Comparison of ENCODE assay signal across 27 cellular contexts in the genomic region with DNA sequence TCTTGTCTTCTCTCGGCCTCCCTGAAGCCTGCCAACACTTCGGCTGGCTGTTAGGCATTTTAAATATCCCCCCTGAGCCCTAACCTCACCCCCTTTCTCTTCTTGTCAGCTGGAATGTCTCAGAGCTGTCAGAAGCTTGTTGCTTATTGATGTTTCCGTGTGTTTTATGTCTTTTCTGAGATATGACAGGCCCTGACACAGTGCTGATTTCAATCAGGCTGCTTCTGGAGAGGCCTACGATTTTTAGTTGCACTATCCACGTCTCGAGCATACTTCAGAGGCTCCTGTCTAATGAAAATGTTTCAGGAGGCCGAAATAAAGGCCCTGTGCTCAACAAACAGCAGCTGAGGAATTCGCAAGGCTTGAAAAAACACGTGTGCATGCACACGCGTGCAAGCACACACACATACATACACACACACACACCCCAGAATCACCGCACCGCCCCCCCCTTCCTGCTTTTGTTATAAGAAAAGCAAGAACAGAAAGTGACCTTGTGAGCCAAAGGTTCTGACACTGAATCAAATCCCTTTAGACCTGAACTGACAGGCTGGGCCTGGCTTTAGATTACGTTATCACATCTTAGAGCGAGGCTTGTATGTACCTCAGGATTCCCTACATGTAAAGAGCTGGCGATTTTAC.
DNase-seq lines count a peak whose midpoint lies in the region; ATAC-seq and TF ChIP-seq lines count a peak whose summit lies in the region.
"Had no signal": no experiment of that assay in that cellular context is flagged by ENCODE, and none has a peak within 500 bp of the region (broad histone marks: within the 10 kb centered on the region; RNA-seq: fewer than 3 reads in every experiment).

No MANE protein-coding gene starts in this region.

- TF ChIP-seq CTCF in adrenal gland (IDR thresholded peaks at IDR 0.05): no peak
- no peak for TF ChIP-seq CTCF in gastroesophageal sphincter (IDR thresholded peaks at IDR 0.05)
- TF ChIP-seq CTCF in nephron (IDR thresholded peaks at IDR 0.05; ENCODE audit: unreplicated experiment in 3 of 3): no peak
- no peak for TF ChIP-seq CTCF in suprapubic skin (IDR thresholded peaks at IDR 0.05)

- no peaks in the 10 kb centered on the region for H3K9me3 Mint-ChIP-seq in nephron
- H3K9me3 Mint-ChIP-seq: activated naive CD4-positive, alpha-beta T cell treated with anti-CD3 and anti-CD28 coated beads for 36 hours; activated T-cell treated with anti-CD3 and anti-CD28 coated beads, Interleukin-2, amount 50 U/mL, for 4 hours; T-cell had no signal

- H3K27me3 ChIP-seq in adrenal gland: no peaks in the 10 kb centered on the region
- H3K27me3 ChIP-seq in gastroesophageal sphincter: no peaks in the 10 kb centered on the region
- no peaks in the 10 kb centered on the region for H3K27me3 ChIP-seq in stomach smooth muscle (ENCODE audit: control insufficient read depth in 1 of 2, insufficient read depth in 2 of 2, low read length in 2 of 2)
- H3K27me3 ChIP-seq in suprapubic skin: peaks cover 1% of the 10 kb centered on the region
- H3K27me3 ChIP-seq: foreskin keratinocyte had no signal

- H3K4me3 Mint-ChIP-seq in nephron: no peak overlapping the region
- H3K4me3 Mint-ChIP-seq: activated CD4-positive, alpha-beta T cell treated with anti-CD3 and anti-CD28 coated beads for 36 hours; activated naive CD4-positive, alpha-beta T cell treated with anti-CD3 and anti-CD28 coated beads for 36 hours; activated T-cell treated with anti-CD3 and anti-CD28 coated beads, Interleukin-2, amount 50 U/mL, for 4 hours; CD4-positive, CD25-positive, alpha-beta regulatory T cell; T-cell had no signal

- intact Hi-C loops in adrenal gland (cut with DNase I): no loop called here

- H3K9me3 ChIP-seq in adrenal gland (replicated peaks in 1 of 3) (no peaks in the 10 kb centered on the region), gastroesophageal sphincter (no peaks in the 10 kb centered on the region), stomach smooth muscle (ENCODE audit: control insufficient read depth in 2 of 2, low read length in 2 of 2) (no peaks in the 10 kb centered on the region), suprapubic skin (no peaks in the 10 kb centered on the region)
- H3K9me3 ChIP-seq: HAP-1 had no signal

- DNase-seq in adrenal gland: peak; percentile 24 to 59 (median 41)
- no peak for DNase-seq in NCI-H446 treated with DMSO at 0.1 percent for 48 hours (lab: John Stamatoyannopoulos, UW)
- DNase-seq in suprapubic skin (ENCODE audit: low spot score in 2 of 2): no peak
- DNase-seq: activated CD4-positive, alpha-beta T cell treated with anti-CD3 and anti-CD28 coated beads for 36 hours; activated CD8-positive, alpha-beta memory T cell treated with anti-CD3 and anti-CD28 coated beads for 24 hours; activated naive CD4-positive, alpha-beta T cell treated with anti-CD3 and anti-CD28 coated beads for 36 hours; activated T-cell treated with anti-CD3 and anti-CD28 coated beads, Interleukin-2, amount 50 U/mL, for 4 hours; CD4-positive, CD25-positive, alpha-beta regulatory T cell; central memory CD4-positive, alpha-beta T cell; DMS 273 treated with DMSO at 0.1 percent for 48 hours; dorsolateral prefrontal cortex; foreskin keratinocyte; GF-D8; MV-4-11; NCI-H1694; NCI-H2171; NCI-H69; SHP77; T-cell had no signal

- no peak for TF ChIP-seq EP300 in gastroesophageal sphincter (IDR thresholded peaks at IDR 0.05)
- no peak for TF ChIP-seq EP300 in suprapubic skin (IDR thresholded peaks at IDR 0.05)

- 41 to 55% (median 46%) methylated on average over 16 of the region's 16 CpGs for WGBS in adrenal gland, 4 donors
- WGBS in gastroesophageal sphincter (ENCODE audit: low coverage in 1 of 2), 2 donors: 29 to 44% methylated on average over 6 to 7 of the region's 16 CpGs
- 72% methylated on average over 16 of the region's 16 CpGs for WGBS in suprapubic skin

- peak overlapping the region; percentile 59 to 88 (median 70) for H3K27ac Mint-ChIP-seq in nephron
- H3K27ac Mint-ChIP-seq: activated CD4-positive, alpha-beta T cell treated with anti-CD3 and anti-CD28 coated beads for 36 hours; activated naive CD4-positive, alpha-beta T cell treated with anti-CD3 and anti-CD28 coated beads for 36 hours; CD4-positive, CD25-positive, alpha-beta regulatory T cell; T-cell had no signal

- no peaks in the 10 kb centered on the region for H3K36me3 Mint-ChIP-seq in nephron (ENCODE audit: low read depth)
- H3K36me3 Mint-ChIP-seq: CD4-positive, CD25-positive, alpha-beta regulatory T cell; T-cell had no signal

- TF ChIP-seq POLR2A in adrenal gland (IDR thresholded peaks at IDR 0.05): no peak
- no peak for TF ChIP-seq POLR2A in gastroesophageal sphincter (IDR thresholded peaks at IDR 0.05)
- no peak for TF ChIP-seq POLR2A in suprapubic skin (IDR thresholded peaks at IDR 0.05)

- peaks cover 4% of the 10 kb centered on the region for H3K27me3 Mint-ChIP-seq in nephron (ENCODE audit: low read depth)
- H3K27me3 Mint-ChIP-seq: CD4-positive, CD25-positive, alpha-beta regulatory T cell; T-cell had no signal

- H3K4me1 Mint-ChIP-seq in nephron: peaks cover 13% of the 10 kb centered on the region
- H3K4me1 Mint-ChIP-seq: activated CD4-positive, alpha-beta T cell treated with anti-CD3 and anti-CD28 coated beads for 36 hours; CD4-positive, CD25-positive, alpha-beta regulatory T cell; T-cell had no signal

- H3K27ac ChIP-seq in adrenal gland (peak overlapping the region in 1 of 5 donors; percentile 32), gastroesophageal sphincter (peak overlapping the region in 3 of 4 donors; percentile 12 to 37 (median 27)), stomach smooth muscle (ENCODE audit: low read length) (peak overlapping the region; percentile 72), suprapubic skin (no peak overlapping the region)
- H3K27ac ChIP-seq: dorsolateral prefrontal cortex, foreskin keratinocyte, KMS-11, parathyroid adenoma had no signal

- H3K4me3 ChIP-seq in adrenal gland (peak overlapping the region in 1 of 4 donors; percentile 3), gastroesophageal sphincter (no peak overlapping the region), stomach smooth muscle (ENCODE audit: low read length in 2 of 2) (peak overlapping the region in 1 of 2 donors; percentile 52), suprapubic skin (no peak overlapping the region)
- H3K4me3 ChIP-seq: dorsolateral prefrontal cortex, HAP-1, lung had no signal

- H3K36me3 ChIP-seq in adrenal gland (replicated peaks in 1 of 2) (no peaks in the 10 kb centered on the region), gastroesophageal sphincter (no peaks in the 10 kb centered on the region), stomach smooth muscle (ENCODE audit: control insufficient read depth in 2 of 2, insufficient read depth in 2 of 2, low read length in 2 of 2) (no peaks in the 10 kb centered on the region), suprapubic skin (no peaks in the 10 kb centered on the region)
- H3K36me3 ChIP-seq: HAP-1 had no signal

- ATAC-seq in gastroesophageal sphincter (peak; percentile 46), HG03025 (IDR thresholded peaks at IDR 0.05; ENCODE audit: low FRiP score, unreplicated experiment) (no peak)
- ATAC-seq: activated CD4-positive, alpha-beta T cell treated with anti-CD3 and anti-CD28 coated beads for 36 hours; activated T-cell treated with anti-CD3 and anti-CD28 coated beads, Interleukin-2, amount 50 U/mL, for 4 hours; foreskin keratinocyte; T-cell had no signal

- H3K4me1 ChIP-seq in adrenal gland (replicated peaks in 1 of 2) (peaks cover 0 to 4% of the 10 kb centered on the region in 2 donors), gastroesophageal sphincter (peaks cover 0 to 27% (median 6%) of the 10 kb centered on the region in 3 donors), stomach smooth muscle (ENCODE audit: control insufficient read depth, insufficient read depth, low read length) (peaks cover 15% of the 10 kb centered on the region), suprapubic skin (peaks cover 6% of the 10 kb centered on the region)
- H3K4me1 ChIP-seq: foreskin keratinocyte, HAP-1, parathyroid adenoma had no signal

- peak overlapping the region; percentile 58 to 69 for H3K9ac ChIP-seq in stomach smooth muscle (ENCODE audit: low read length in 2 of 2)
- H3K9ac ChIP-seq: KMS-11, parathyroid adenoma had no signal

Comparison
In these comparisons a context has a peak if more than half of its experiments do, and no peak if none do; other contexts are left out.
1. DNase-seq: peak in adrenal gland (7 of 7); none in NCI-H446 treated with DMSO at 0.1 percent for 48 hours (single experiment) and suprapubic skin (0 of 2).